ENCODE assay signal across 8 cellular contexts in the genomic region with DNA sequence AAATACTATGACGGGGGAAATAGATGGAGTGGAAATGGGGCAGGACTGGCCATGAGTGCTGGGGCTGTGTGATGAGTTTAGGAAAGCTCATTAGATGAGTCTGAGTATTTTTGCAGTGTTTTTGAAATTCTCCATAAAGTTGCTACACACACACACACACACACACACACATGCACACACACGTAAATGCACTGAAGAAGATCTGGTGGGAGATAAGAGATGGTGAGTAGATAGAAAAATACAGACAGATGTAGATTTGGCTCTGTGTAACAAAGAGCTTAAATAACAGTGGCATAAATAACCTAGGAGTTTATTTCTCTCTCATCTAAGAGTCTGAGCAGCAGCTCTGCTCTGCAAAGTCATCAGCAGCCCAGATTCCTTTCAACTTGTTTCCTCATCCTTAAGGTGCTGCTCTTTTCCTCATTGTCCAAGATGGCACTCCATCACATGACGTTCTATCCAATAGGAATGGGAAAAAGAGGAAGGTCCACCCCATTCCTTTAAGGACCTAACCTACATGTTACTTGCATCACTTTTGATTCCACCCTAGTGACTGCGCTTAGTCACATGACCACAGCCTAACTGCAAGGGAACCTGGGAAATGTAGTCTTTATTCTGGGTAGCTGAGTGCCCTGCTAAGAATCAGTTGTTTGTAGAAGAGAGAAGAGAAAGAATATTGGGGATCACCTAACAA.
DNase-seq lines count a peak whose midpoint lies in the region; ATAC-seq and TF ChIP-seq lines count a peak whose summit lies in the region.

No MANE protein-coding gene starts in this region.

- H3K27ac ChIP-seq in SJCRH30 = no peak overlapping the region
- no peak overlapping the region for H3K27ac ChIP-seq in adrenal gland

- H3K36me3 ChIP-seq in SJCRH30 = no peaks in the 10 kb centered on the region
- H3K36me3 ChIP-seq in adrenal gland (replicated peaks in 1 of 2) = no peaks in the 10 kb centered on the region

- WGBS in adrenal gland, 4 donors = 17 to 25% (median 19%) methylated on average over 4 of the region's 4 CpGs

- DNase-seq in AG20443 (ENCODE audit: low spot score) = peak; percentile 66
- peak; percentile 67 for DNase-seq in HCEC 1CT
- DNase-seq in SJCRH30 = peak; percentile 68 to 84
- peak; percentile 78 for DNase-seq in hepatic stellate cell (ENCODE audit: low spot score)
- no peak for DNase-seq in adrenal gland
- no peak for DNase-seq in AML-193 (lab: John Stamatoyannopoulos, UW)

- no peaks in the 10 kb centered on the region for H3K9me3 ChIP-seq in SJCRH30 (replicated peaks)
- H3K9me3 ChIP-seq in adrenal gland (replicated peaks in 1 of 3) = no peaks in the 10 kb centered on the region

- ATAC-seq in GM21717 (IDR thresholded peaks at IDR 0.05; ENCODE audit: unreplicated experiment) (no peak), GM21367 (IDR thresholded peaks at IDR 0.05; ENCODE audit: unreplicated experiment) (no peak)

- no peak for TF ChIP-seq POLR2A in adrenal gland (IDR thresholded peaks at IDR 0.05)

- no peak for TF ChIP-seq CTCF in adrenal gland (IDR thresholded peaks at IDR 0.05)

- H3K4me1 ChIP-seq in SJCRH30 (peaks cover 37% of the 10 kb centered on the region), adrenal gland (replicated peaks in 1 of 2) (no peaks in the 10 kb centered on the region)

- H3K27me3 ChIP-seq in SJCRH30 = no peaks in the 10 kb centered on the region
- no peaks in the 10 kb centered on the region for H3K27me3 ChIP-seq in adrenal gland

- intact Hi-C loops in adrenal gland (cut with DNase I) = no loop called here

- no peak overlapping the region for H3K4me3 ChIP-seq in SJCRH30
- no peak overlapping the region for H3K4me3 ChIP-seq in adrenal gland

Comparison
In these comparisons a context has a peak if more than half of its experiments do, and no peak if none do; other contexts are left out.
1. DNase-seq: peak in AG20443 (single experiment), HCEC 1CT (single experiment), SJCRH30 (2 of 2) and hepatic stellate cell (single experiment); none in adrenal gland (0 of 7) and AML-193 (0 of 2).